ENCODE assay signal across 30 cellular contexts in genomic region chr11:27370374-27370773, GRCh38. TPM values are rescaled to one million over a fixed set of nuclear protein-coding genes. Genes with fewer than 3 reads are reported as not detected.
DNase-seq lines count a peak whose midpoint lies in the region; ATAC-seq and TF ChIP-seq lines count a peak whose summit lies in the region.
"Had no signal": no experiment of that assay in that cellular context is flagged by ENCODE, and none has a peak within 500 bp of the region (broad histone marks: within the 10 kb centered on the region; RNA-seq: fewer than 3 reads in every experiment).

No MANE protein-coding gene starts in this region.

- no peak overlapping the region for H3K4me2 ChIP-seq in Karpas-422 (ENCODE audit: low read depth, low read length, poor library complexity, severe bottlenecking)

- H3K9ac ChIP-seq in Karpas-422 (ENCODE audit: low read length) (no peak overlapping the region), endodermal cell (ENCODE audit: extremely low read depth, low read length, poor library complexity, severe bottlenecking) (no peak overlapping the region)

- H3K79me2 ChIP-seq in Karpas-422 (ENCODE audit: low read length) = no peaks in the 10 kb centered on the region

- H3K27me3 ChIP-seq in Karpas-422 (ENCODE audit: low read length) (no peaks in the 10 kb centered on the region), endodermal cell (ENCODE audit: control insufficient read depth, insufficient read depth, low read length, poor library complexity, severe bottlenecking) (no peaks in the 10 kb centered on the region)
- H3K27me3 ChIP-seq: foreskin keratinocyte, ovary, Peyer's patch had no signal

- H4K20me1 ChIP-seq in Karpas-422 (ENCODE audit: insufficient read depth, low read depth, low read length) = no peaks in the 10 kb centered on the region

- no peaks in the 10 kb centered on the region for H3K27me3 Mint-ChIP-seq in endodermal cell (ENCODE audit: insufficient read depth)
- H3K27me3 Mint-ChIP-seq in nephron (ENCODE audit: low read depth) = no peaks in the 10 kb centered on the region
- no peaks in the 10 kb centered on the region for H3K27me3 Mint-ChIP-seq in stimulated activated memory B cell treated with anti-CD40 and anti-IgM and Interleukin-4, amounts not matched to agents 10 μg/mL and 1 μg/mL and 100 μg/mL, for 72 hours
- H3K27me3 Mint-ChIP-seq: activated naive CD4-positive, alpha-beta T cell treated with anti-CD3 and anti-CD28 coated beads, Interleukin-2, amount 50 U/mL, for 24 hours had no signal

- 60 to 85% methylated on average over 2 of the region's 2 CpGs for WGBS in endodermal cell (ENCODE audit: insufficient coverage in 1 of 2, insufficient read length in 1 of 2), 2 experiments

- ATAC-seq in stimulated activated memory B cell treated with anti-CD40 and anti-IgM and Interleukin-4, amounts not matched to agents 10 μg/mL and 1 μg/mL and 100 μg/mL, for 72 hours = no peak
- ATAC-seq in HG02571 (IDR thresholded peaks at IDR 0.05; ENCODE audit: unreplicated experiment) = no peak
- ATAC-seq: activated T-cell treated with anti-CD3 and anti-CD28 coated beads, Interleukin-2, amount 50 U/mL, for 72 hours; foreskin keratinocyte; GM12878; naive thymus-derived CD8-positive, alpha-beta T cell; right cardiac atrium had no signal

- TF ChIP-seq CTCF in endodermal cell (conservative IDR thresholded peaks at IDR 0.05) = peak; percentile 22
- no peak for TF ChIP-seq CTCF in nephron (IDR thresholded peaks at IDR 0.05; ENCODE audit: unreplicated experiment in 3 of 3)

- H3K36me3 ChIP-seq in Karpas-422 (ENCODE audit: insufficient read depth, low read length) = no peaks in the 10 kb centered on the region
- H3K36me3 ChIP-seq in endodermal cell (ENCODE audit: control insufficient read depth, insufficient read depth, low read length) = peaks cover 83% of the 10 kb centered on the region
- H3K36me3 ChIP-seq: ovary had no signal

- H3K4me3 ChIP-seq in Karpas-422 (ENCODE audit: low read length) (no peak overlapping the region), endodermal cell (ENCODE audit: low read length) (no peak overlapping the region)
- H3K4me3 ChIP-seq: GM12878, ovary, Peyer's patch had no signal

- H3K36me3 Mint-ChIP-seq in endodermal cell (ENCODE audit: low read depth) = peaks cover 43% of the 10 kb centered on the region
- H3K36me3 Mint-ChIP-seq in nephron (ENCODE audit: low read depth) = peaks cover 50% of the 10 kb centered on the region
- no peaks in the 10 kb centered on the region for H3K36me3 Mint-ChIP-seq in stimulated activated memory B cell treated with anti-CD40 and anti-IgM and Interleukin-4, amounts not matched to agents 10 μg/mL and 1 μg/mL and 100 μg/mL, for 72 hours
- H3K36me3 Mint-ChIP-seq: activated naive CD4-positive, alpha-beta T cell treated with anti-CD3 and anti-CD28 coated beads, Interleukin-2, amount 50 U/mL, for 24 hours; CD8-positive, alpha-beta memory T cell had no signal

- H3K9me3 Mint-ChIP-seq in endodermal cell (no peaks in the 10 kb centered on the region), nephron (no peaks in the 10 kb centered on the region)
- no peaks in the 10 kb centered on the region for H3K9me3 Mint-ChIP-seq in stimulated activated memory B cell treated with anti-CD40 and anti-IgM and Interleukin-4, amounts not matched to agents 10 μg/mL and 1 μg/mL and 100 μg/mL, for 72 hours
- H3K9me3 Mint-ChIP-seq: activated CD4-positive, alpha-beta T cell treated with anti-CD3 and anti-CD28 coated beads, Interleukin-2, amount 10 ng/mL, durations not matched to agents 24 days and 14 days; activated naive CD4-positive, alpha-beta T cell treated with anti-CD3 and anti-CD28 coated beads, Interleukin-2, amount 50 U/mL, for 24 hours; activated T-cell treated with anti-CD3 and anti-CD28 coated beads, Interleukin-2, amount 50 U/mL, for 72 hours; CD8-positive, alpha-beta memory T cell; naive thymus-derived CD8-positive, alpha-beta T cell had no signal

- H3K27ac Mint-ChIP-seq in endodermal cell (no peak overlapping the region), nephron (peak overlapping the region in 2 of 3 experiments; percentile 80 to 89)
- H3K27ac Mint-ChIP-seq in stimulated activated memory B cell treated with anti-CD40 and anti-IgM and Interleukin-4, amounts not matched to agents 10 μg/mL and 1 μg/mL and 100 μg/mL, for 72 hours = no peak overlapping the region
- H3K27ac Mint-ChIP-seq: activated CD4-positive, alpha-beta T cell treated with anti-CD3 and anti-CD28 coated beads, Interleukin-2, amount 10 ng/mL, durations not matched to agents 24 days and 14 days; activated naive CD4-positive, alpha-beta T cell treated with anti-CD3 and anti-CD28 coated beads, Interleukin-2, amount 50 U/mL, for 24 hours; activated T-cell treated with anti-CD3 and anti-CD28 coated beads, Interleukin-2, amount 50 U/mL, for 72 hours; CD8-positive, alpha-beta memory T cell had no signal

- H3K9me2 ChIP-seq in Karpas-422 (replicated peaks; ENCODE audit: insufficient read depth, low read length) = no peaks in the 10 kb centered on the region

- H3K9me3 ChIP-seq in Karpas-422 (ENCODE audit: low read length) (no peaks in the 10 kb centered on the region), endodermal cell (ENCODE audit: control insufficient read depth, low read length) (no peaks in the 10 kb centered on the region)
- H3K9me3 ChIP-seq: ovary, Peyer's patch had no signal

- H3K4me1 ChIP-seq in Karpas-422 (ENCODE audit: low read length) (no peaks in the 10 kb centered on the region), endodermal cell (ENCODE audit: control insufficient read depth, insufficient read depth, low read length) (peaks cover 22% of the 10 kb centered on the region)
- H3K4me1 ChIP-seq: foreskin keratinocyte, Peyer's patch had no signal

- peak; percentile 8 for DNase-seq in NCI-H2029 (lab: John Stamatoyannopoulos, UW)
- DNase-seq in NCI-H2029 treated with DMSO at 0.1 percent for 48 hours (lab: John Stamatoyannopoulos, UW) = no peak
- no peak for DNase-seq in Karpas-422
- peak; percentile 63 for DNase-seq in endodermal cell
- DNase-seq in T-helper 9 cell = no peak
- DNase-seq: activated CD4-positive, alpha-beta T cell treated with anti-CD3 and anti-CD28 coated beads, Interleukin-2, amount 10 ng/mL, durations not matched to agents 24 days and 14 days; activated T-cell treated with anti-CD3 and anti-CD28 coated beads, Interleukin-2, amount 50 U/mL, for 72 hours; AML-193; aorta; CD8-positive, alpha-beta memory T cell; central memory CD4-positive, alpha-beta T cell; DMS79; foreskin keratinocyte; kidney glomerular epithelial cell; mammary epithelial cell; naive thymus-derived CD8-positive, alpha-beta T cell; NCI-H1436 treated with DMSO at 0.1 percent for 48 hours; NCI-H345; ovary; Peyer's patch; right cardiac atrium; stimulated activated CD4-positive, alpha-beta T cell treated with anti-CD3 and anti-CD28 coated beads, Interleukin-15, amount 100 ng/mL, for 24 hours; trophoblast cell had no signal

- H2AFZ ChIP-seq in Karpas-422 (ENCODE audit: low read length) = peak overlapping the region; percentile 17; the same call in 1 of the 2 replicates

- H3K4me3 Mint-ChIP-seq in endodermal cell (no peak overlapping the region), nephron (no peak overlapping the region)
- no peak overlapping the region for H3K4me3 Mint-ChIP-seq in stimulated activated memory B cell treated with anti-CD40 and anti-IgM and Interleukin-4, amounts not matched to agents 10 μg/mL and 1 μg/mL and 100 μg/mL, for 72 hours
- H3K4me3 Mint-ChIP-seq: activated CD4-positive, alpha-beta T cell treated with anti-CD3 and anti-CD28 coated beads, Interleukin-2, amount 10 ng/mL, durations not matched to agents 24 days and 14 days; activated naive CD4-positive, alpha-beta T cell treated with anti-CD3 and anti-CD28 coated beads, Interleukin-2, amount 50 U/mL, for 24 hours; activated T-cell treated with anti-CD3 and anti-CD28 coated beads, Interleukin-2, amount 50 U/mL, for 72 hours; CD8-positive, alpha-beta memory T cell; naive thymus-derived CD8-positive, alpha-beta T cell had no signal

- H3K27ac ChIP-seq in Karpas-422 (ENCODE audit: low read length) = no peak overlapping the region
- no peak overlapping the region for H3K27ac ChIP-seq in endodermal cell (ENCODE audit: low read depth, low read length)
- H3K27ac ChIP-seq: 22Rv1, epithelial cell of prostate, foreskin keratinocyte, ovary, Peyer's patch had no signal

- peaks cover 38% of the 10 kb centered on the region for H3K4me1 Mint-ChIP-seq in endodermal cell
- H3K4me1 Mint-ChIP-seq in nephron = peaks cover 25% of the 10 kb centered on the region
- no peaks in the 10 kb centered on the region for H3K4me1 Mint-ChIP-seq in stimulated activated memory B cell treated with anti-CD40 and anti-IgM and Interleukin-4, amounts not matched to agents 10 μg/mL and 1 μg/mL and 100 μg/mL, for 72 hours
- H3K4me1 Mint-ChIP-seq: activated CD4-positive, alpha-beta T cell treated with anti-CD3 and anti-CD28 coated beads, Interleukin-2, amount 10 ng/mL, durations not matched to agents 24 days and 14 days; activated naive CD4-positive, alpha-beta T cell treated with anti-CD3 and anti-CD28 coated beads, Interleukin-2, amount 50 U/mL, for 24 hours; CD8-positive, alpha-beta memory T cell; naive thymus-derived CD8-positive, alpha-beta T cell had no signal

RNA-seq across cellular contexts. Expression of gene CCDC34, which starts 7.4 kb away (rescaled TPM):
- total RNA-seq in Karpas-422 (2014; rRNA removed; shearing (Covaris generic); ENCODE audit: low replicate concordance) = 10.2 and 11.7 TPM in 2 replicates
- total RNA-seq in endodermal cell = 10 to 100 TPM; 26.2 to 38.1 TPM
- polyA plus RNA-seq in endodermal cell (2013, experiment 1 of 2) = 33.4 TPM
- 34.7 TPM for polyA plus RNA-seq in endodermal cell (2013, experiment 2 of 2)

Comparison
In these comparisons a context has a peak if more than half of its experiments do, and no peak if none do; other contexts are left out.
1. DNase-seq: peak in NCI-H2029 (single experiment) and endodermal cell (single experiment); none in NCI-H2029 treated with DMSO at 0.1 percent for 48 hours (single experiment), Karpas-422 (single experiment) and T-helper 9 cell (single experiment).
2. H3K27ac Mint-ChIP-seq: peak in nephron (2 of 3); none in endodermal cell (single experiment) and stimulated activated memory B cell treated with anti-CD40 and anti-IgM and Interleukin-4, amounts not matched to agents 10 μg/mL and 1 μg/mL and 100 μg/mL, for 72 hours (single experiment).